8 cellular contexts compared by ENCODE assay signal in the genomic region with DNA sequence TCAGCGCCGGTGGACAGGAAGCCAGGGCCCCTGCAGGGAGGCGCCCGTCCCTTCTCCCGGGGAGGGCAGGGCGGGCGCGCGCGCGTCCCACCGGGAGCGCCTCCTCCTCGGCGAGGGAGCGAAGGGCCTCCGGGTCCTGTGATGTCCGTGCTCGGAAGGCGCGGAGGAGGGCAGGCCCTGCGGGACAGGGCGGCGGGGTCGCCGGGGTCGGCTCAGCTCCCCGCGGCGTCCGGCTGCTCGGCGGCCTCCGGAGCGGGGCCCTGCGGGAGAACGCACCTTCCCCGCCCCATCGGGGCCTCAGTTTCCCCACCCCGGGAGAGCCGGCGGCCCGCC. TPM values are rescaled to one million over a fixed set of nuclear protein-coding genes. Genes with fewer than 3 reads are reported as not detected.
A peak's percentile ranks its signal among the peaks of the same experiment; 100 is the strongest.
DNase-seq lines count a peak whose midpoint lies in the region; ATAC-seq, FAIRE-seq and TF ChIP-seq lines count a peak whose summit lies in the region.

No MANE protein-coding gene starts in this region.

- no peak overlapping the region for H2BK12ac ChIP-seq in H1 (ENCODE audit: low read depth, low read length)

- intact Hi-C loops in A673 (cut with micrococcal nuclease; ENCODE audit: unreplicated experiment), result no loop called here

- no peak for TF ChIP-seq EP300 in H1 (IDR thresholded peaks at IDR 0.05; ENCODE audit: borderline replicate concordance in 1 of 2, low read depth in 2 of 2, low read length in 2 of 2)

- no peak overlapping the region for H2BK120ac ChIP-seq in H1 (replicated peaks; ENCODE audit: low read depth, low read length)

- no peaks in the 10 kb centered on the region for H3K27me3 ChIP-seq in A673 (replicated peaks; ENCODE audit: insufficient read depth, low read depth, low read length, poor library complexity)
- peaks cover 0 to 13% (median 2%) of the 10 kb centered on the region in 4 experiments; a peak in 4 of 7 replicates for H3K27me3 ChIP-seq in H1 (replicated peaks in 1 of 4; ENCODE audit: control insufficient read depth in 3 of 4, extremely low read depth in 1 of 4, insufficient read depth in 3 of 4, low read length in 3 of 4)
- no peaks in the 10 kb centered on the region for H3K27me3 ChIP-seq in mucosa of rectum (ENCODE audit: control insufficient read depth in 2 of 2, insufficient read depth in 2 of 2, low read length in 2 of 2)

- peak overlapping the region; percentile 90; the same call in 1 of the 2 replicates for H4K8ac ChIP-seq in H1 (ENCODE audit: extremely low read depth, insufficient read depth, low read length)

- no peak for TF ChIP-seq POLR2A in H1 (IDR thresholded peaks at IDR 0.05; ENCODE audit: control extremely low read depth in 1 of 2, low read depth in 2 of 2, low read length in 2 of 2)

- POLR2A ChIA-PET in A673 (lab: Charles Lee; ENCODE audit: low non-redundant PET), result no interaction called here
- POLR2A ChIA-PET in H1 (lab: Charles Lee; ENCODE audit: partially characterized antibody), result interaction anchor here (0.6 to 2.1 kb wide), 9 partner anchors 10 to 143 kb away, joined by 3 to 11 read pairs (median 4); a partner anchor contains a TSS

- H3K56ac ChIP-seq in H1 (replicated peaks; ENCODE audit: insufficient read length, low read depth, low read length), result no peak overlapping the region

- peaks cover 0 to 1% of the 10 kb centered on the region in 2 experiments for H4K20me1 ChIP-seq in H1 (replicated peaks in 1 of 2; ENCODE audit: control insufficient read depth in 1 of 2, insufficient read depth in 2 of 2, low read length in 2 of 2)

- H3K4ac ChIP-seq in H1 (replicated peaks; ENCODE audit: insufficient read length, low read depth, low read length), result no peak overlapping the region

- no peak overlapping the region for H2BK15ac ChIP-seq in H1 (ENCODE audit: low read length)

- H3K79me2 ChIP-seq in H1 (ENCODE audit: control insufficient read depth in 1 of 2, insufficient read depth in 2 of 2, low read length in 2 of 2), result peaks cover 0 to 5% of the 10 kb centered on the region in 2 experiments; a peak in 1 of 4 replicates

- no peak overlapping the region; the same call in 1 of the 2 replicates for H3K18ac ChIP-seq in H1 (ENCODE audit: extremely low read depth, low read length)

- H3K4me1 ChIP-seq in A673 (ENCODE audit: insufficient read depth, low read length, poor library complexity, severe bottlenecking) (no peaks in the 10 kb centered on the region), H1 (replicated peaks in 1 of 4; ENCODE audit: control insufficient read depth in 3 of 4, insufficient read depth in 4 of 4, low read length in 3 of 4) (peaks cover 0 to 2% (median 0%) of the 10 kb centered on the region in 4 experiments; a peak in 1 of 7 replicates), mucosa of rectum (ENCODE audit: control insufficient read depth in 2 of 2, insufficient read depth in 2 of 2, low read length in 2 of 2) (peaks cover 12 to 18% of the 10 kb centered on the region in 2 donors)

- H3K27ac ChIP-seq in A673 (ENCODE audit: low read depth, low read length, poor library complexity, severe bottlenecking), result peak overlapping the region; percentile 72
- no peak overlapping the region for H3K27ac ChIP-seq in H1 (ENCODE audit: low read depth, low read length)
- H3K27ac ChIP-seq in mucosa of rectum (ENCODE audit: low read depth in 2 of 2, low read length in 2 of 2), result peak overlapping the region; percentile 68 to 77

- H3K9ac ChIP-seq in H1 (replicated peaks in 1 of 4; ENCODE audit: extremely low read depth in 1 of 4, low read depth in 3 of 4, low read length in 3 of 4), result peak overlapping the region; percentile 25 to 59 (median 40); a peak in 4 of 7 replicates
- peak overlapping the region; percentile 82 to 86 for H3K9ac ChIP-seq in mucosa of rectum (ENCODE audit: low read depth in 1 of 2, low read length in 2 of 2)

- 0% methylated on average over 4 of the region's 43 CpGs; no CpG with 5 or more reads in 1 of the 2 experiments for WGBS in H1 (ENCODE audit: extremely low coverage in 1 of 2, insufficient coverage in 1 of 2, insufficient read length in 1 of 2, insufficient replicate concordance in 2 of 2, low coverage in 1 of 2, low lambda C conversion rate in 2 of 2, missing lambda C conversion rate in 1 of 2), 2 experiments

- H3K23me2 ChIP-seq in H1 (ENCODE audit: low read depth, low read length), result peaks cover 9% of the 10 kb centered on the region; the same call in 1 of the 2 replicates

- peak overlapping the region; percentile 73 for H4K5ac ChIP-seq in H1 (ENCODE audit: insufficient read length, low read depth, low read length)

- no peak for TF ChIP-seq RAD21 in H1 (IDR thresholded peaks at IDR 0.05 in 1 of 2, conservative IDR thresholded peaks at IDR 0.05 in 1 of 2; ENCODE audit: low read depth in 2 of 2, low read length in 2 of 2)

- no peaks in the 10 kb centered on the region for H3K79me1 ChIP-seq in H1 (ENCODE audit: low read depth, low read length)

- H2BK20ac ChIP-seq in H1 (ENCODE audit: low read length), result no peak overlapping the region

- DNase-seq in A673 (ENCODE audit: low spot score), result peak; percentile 42
- DNase-seq in SK-MEL-5 (ENCODE audit: low read depth, low spot score), result peak; percentile 34
- peak in 1 of 2 experiments; percentile 75 for DNase-seq in H1 (ENCODE audit: low read depth in 1 of 2, low spot score in 2 of 2)
- no peak for DNase-seq in SKM-1 treated with dmso at 0.1 percent for 144 hours (lab: John Stamatoyannopoulos, UW; ENCODE audit: unreplicated experiment)
- DNase-seq in DMS153 (lab: John Stamatoyannopoulos, UW), result no peak

- H2BK5ac ChIP-seq in H1 (ENCODE audit: low read depth, low read length), result no peak overlapping the region

- in situ Hi-C loops in SK-MEL-5 (cut with HindIII; ENCODE audit: low pct_unique_long_range_greater_than_20kb, low sequenced_read_pairs), result no loop called here

- no peak overlapping the region for H4K91ac ChIP-seq in H1 (replicated peaks; ENCODE audit: insufficient read length, low read length)

- H2AK5ac ChIP-seq in H1 (ENCODE audit: low read depth, low read length), result no peak overlapping the region

- CTCF ChIA-PET in A673 (lab: Charles Lee), result interaction anchor here (0.6 to 1.1 kb wide), 20 partner anchors 9 to 1290 kb away, joined by 3 to 15 read pairs (median 5); a partner anchor contains a TSS
- CTCF ChIA-PET in H1 (lab: Charles Lee; ENCODE audit: partially characterized antibody), result interaction anchor here (0.6 to 2.4 kb wide), 16 partner anchors 10 to 145 kb away, joined by 3 to 8 read pairs (median 3); a partner anchor contains a TSS

- no peak for FAIRE-seq in H1 (lab: Jason Lieb, UNC)

- no peak for TF ChIP-seq CTCF in A673 (conservative IDR thresholded peaks at IDR 0.05; ENCODE audit: low read depth, low read length)
- no peak for TF ChIP-seq CTCF in H1 (IDR thresholded peaks at IDR 0.05; ENCODE audit: control extremely low read depth in 1 of 3, insufficient read depth in 1 of 3, low read depth in 1 of 3, low read length in 3 of 3)

- H3K4me2 ChIP-seq in H1 (ENCODE audit: insufficient read depth in 1 of 2, low read depth in 2 of 2, low read length in 2 of 2), result peak overlapping the region; percentile 92 to 98

- BruUV-seq in A673 (replicated peaks; lab: Mats Ljungman, UMichigan), result no TSS peak

- H3K36me3 ChIP-seq in A673 (ENCODE audit: insufficient read depth, low read length, poor library complexity, severe bottlenecking), result no peaks in the 10 kb centered on the region
- H3K36me3 ChIP-seq in H1 (ENCODE audit: control insufficient read depth in 2 of 4, insufficient read depth in 4 of 4, low read length in 3 of 4), result no peaks in the 10 kb centered on the region
- peaks cover 0 to 3% of the 10 kb centered on the region in 2 donors for H3K36me3 ChIP-seq in mucosa of rectum (ENCODE audit: control insufficient read depth in 2 of 2, insufficient read depth in 2 of 2, low read length in 2 of 2)

- no peak overlapping the region for H3K23ac ChIP-seq in H1 (ENCODE audit: insufficient read length)

- H2AFZ ChIP-seq in H1 (ENCODE audit: low read length), result peak overlapping the region; percentile 81; the same call in 1 of the 2 replicates

- H3K4me3 ChIP-seq in A673 (ENCODE audit: low read depth, low read length, poor library complexity, severe bottlenecking) (peak overlapping the region; percentile 97), H1 (ENCODE audit: extremely low read depth in 1 of 4, insufficient read depth in 2 of 4, low read depth in 3 of 4, low read length in 4 of 4) (peak overlapping the region; percentile 70 to 84 (median 80)), mucosa of rectum (ENCODE audit: low read length in 2 of 2) (peak overlapping the region; percentile 79 to 88)

- no peak overlapping the region for H3K14ac ChIP-seq in H1 (ENCODE audit: insufficient read length)

- H3K9me3 ChIP-seq in A673 (ENCODE audit: low read depth, low read length, poor library complexity, severe bottlenecking) (no peaks in the 10 kb centered on the region), H1 (ENCODE audit: insufficient read depth in 2 of 2, low read depth in 1 of 2, low read length in 1 of 2) (no peaks in the 10 kb centered on the region), mucosa of rectum (ENCODE audit: control insufficient read depth in 2 of 2, low read length in 2 of 2) (no peaks in the 10 kb centered on the region)

- ATAC-seq in GM18502 (IDR thresholded peaks at IDR 0.05; ENCODE audit: poor library complexity, unreplicated experiment) (peak; percentile 34), HG03060 (IDR thresholded peaks at IDR 0.05; ENCODE audit: low read depth, unreplicated experiment) (peak; percentile 26)

RNA-seq across cellular contexts. Expression of a gene that starts 0.3 kb away (rescaled TPM):
- total RNA-seq in A673 (2021), result 6.3 and 9.4 TPM in 2 replicates
- 1.4 and 1.7 TPM in 2 replicates for total RNA-seq in SK-MEL-5 (2014; rRNA removed; shearing (Covaris generic))
- polyA plus RNA-seq in SK-MEL-5 (2015; cell fraction: cytosol; rRNA removed), result 1.8 and 2.2 TPM in 2 replicates
- polyA plus RNA-seq in SK-MEL-5 (2015; cell fraction: nucleus; rRNA removed), result 13.2 and 18.3 TPM in 2 replicates
- total RNA-seq in H1 (2021; fragmentation: NEBNext Ultra II Directional; extraction: Animal tissue kit (Norgen Biotek cat#: 25700)), result 7.0 and 7.2 TPM in 2 replicates
- polyA plus RNA-seq in H1 (2011; rRNA removed), result 9.4 and 12.7 TPM in 2 replicates
- polyA plus RNA-seq in H1 (2011; cell fraction: cytosol; rRNA removed), result 11.1 TPM
- 40.6 TPM for polyA plus RNA-seq in H1 (2011; cell fraction: nucleus; rRNA removed)
- 4.4 to 11.7 TPM (median 10.6 TPM) in 4 replicates for polyA plus RNA-seq in H1 (2012, experiment 1 of 2)
- 6.7 TPM for polyA plus RNA-seq in H1 (2012, experiment 2 of 2)
- 5.3 TPM for polyA plus RNA-seq in H1 (2013, experiment 1 of 2)
- 4.9 TPM for polyA plus RNA-seq in H1 (2013, experiment 2 of 2)
- 2.7 and 6.9 TPM in 2 replicates for polyA minus RNA-seq in H1 (2011; rRNA and poly(A)+ RNA removed)
- 6.4 TPM for polyA minus RNA-seq in H1 (2011; cell fraction: cytosol; rRNA and poly(A)+ RNA removed)
- 11.7 TPM for polyA minus RNA-seq in H1 (2011; cell fraction: nucleus; rRNA and poly(A)+ RNA removed)

RNA-seq across cellular contexts. Expression of a gene that starts 0.6 kb away (rescaled TPM):
- 0.28 and 0.79 TPM in 2 replicates for total RNA-seq in A673 (2021)
- total RNA-seq in SK-MEL-5 (2014; rRNA removed; shearing (Covaris generic)), result 0.55 and 0.75 TPM in 2 replicates
- 0.15 and 0.94 TPM in 2 replicates for polyA plus RNA-seq in SK-MEL-5 (2015; cell fraction: cytosol; rRNA removed)
- polyA plus RNA-seq in SK-MEL-5 (2015; cell fraction: nucleus; rRNA removed), result 9.0 and 23.1 TPM in 2 replicates
- 0.34 and 0.55 TPM in 2 replicates for total RNA-seq in H1 (2021; fragmentation: NEBNext Ultra II Directional; extraction: Animal tissue kit (Norgen Biotek cat#: 25700))
- polyA plus RNA-seq in H1 (2011; rRNA removed), result 0.91 and 1.5 TPM in 2 replicates
- 1.3 TPM for polyA plus RNA-seq in H1 (2011; cell fraction: cytosol; rRNA removed)
- polyA plus RNA-seq in H1 (2011; cell fraction: nucleus; rRNA removed), result 4.7 TPM
- polyA plus RNA-seq in H1 (2012, experiment 1 of 2), result 0.41 to 1.2 TPM (median 0.88 TPM) in 4 replicates
- 0.25 TPM for polyA plus RNA-seq in H1 (2012, experiment 2 of 2)
- 0.53 TPM for polyA plus RNA-seq in H1 (2013, experiment 1 of 2)
- 0.44 TPM for polyA plus RNA-seq in H1 (2013, experiment 2 of 2)
- polyA minus RNA-seq in H1 (2011; rRNA and poly(A)+ RNA removed), result not detected in 2 replicates
- polyA minus RNA-seq in H1 (2011; cell fraction: cytosol; rRNA and poly(A)+ RNA removed), result 0.81 TPM
- 1.5 TPM for polyA minus RNA-seq in H1 (2011; cell fraction: nucleus; rRNA and poly(A)+ RNA removed)

RNA-seq across cellular contexts. Expression of a gene that starts 18.5 kb away (rescaled TPM):
- not detected in 2 replicates for total RNA-seq in A673 (2021)
- total RNA-seq in SK-MEL-5 (2014; rRNA removed; shearing (Covaris generic)), result not detected in 2 replicates
- not detected in 2 replicates for polyA plus RNA-seq in SK-MEL-5 (2015; cell fraction: cytosol; rRNA removed)
- 1.1 and 1.4 TPM in 2 replicates for polyA plus RNA-seq in SK-MEL-5 (2015; cell fraction: nucleus; rRNA removed)
- total RNA-seq in H1 (2021; fragmentation: NEBNext Ultra II Directional; extraction: Animal tissue kit (Norgen Biotek cat#: 25700)), result 0.33 and 0.48 TPM in 2 replicates
- polyA plus RNA-seq in H1 (2011; rRNA removed), result 0.51 and 1.1 TPM in 2 replicates
- 0.69 TPM for polyA plus RNA-seq in H1 (2011; cell fraction: cytosol; rRNA removed)
- 6.1 TPM for polyA plus RNA-seq in H1 (2011; cell fraction: nucleus; rRNA removed)
- polyA plus RNA-seq in H1 (2012, experiment 1 of 2), result 0.39 to 1.0 TPM (median 0.86 TPM) in 4 replicates
- polyA plus RNA-seq in H1 (2012, experiment 2 of 2), result 0.30 TPM
- polyA plus RNA-seq in H1 (2013, experiment 1 of 2), result 0.45 TPM
- polyA plus RNA-seq in H1 (2013, experiment 2 of 2), result 0.40 TPM
- polyA minus RNA-seq in H1 (2011; rRNA and poly(A)+ RNA removed), result 0.12 TPM in 1 of 2 replicates, not detected in the other
- polyA minus RNA-seq in H1 (2011; cell fraction: cytosol; rRNA and poly(A)+ RNA removed), result not detected
- polyA minus RNA-seq in H1 (2011; cell fraction: nucleus; rRNA and poly(A)+ RNA removed), result 0.40 TPM

RNA-seq across cellular contexts. Expression of a gene that starts 36.5 kb away (rescaled TPM):
- 52.7 and 54.9 TPM in 2 replicates for total RNA-seq in A673 (2021)
- total RNA-seq in SK-MEL-5 (2014; rRNA removed; shearing (Covaris generic)), result 22.4 and 25.5 TPM in 2 replicates
- 84.1 and 95.3 TPM in 2 replicates for polyA plus RNA-seq in SK-MEL-5 (2015; cell fraction: cytosol; rRNA removed)
- polyA plus RNA-seq in SK-MEL-5 (2015; cell fraction: nucleus; rRNA removed), result 204 and 302 TPM in 2 replicates
- 55.5 and 56.7 TPM in 2 replicates for total RNA-seq in H1 (2021; fragmentation: NEBNext Ultra II Directional; extraction: Animal tissue kit (Norgen Biotek cat#: 25700))
- polyA plus RNA-seq in H1 (2011; rRNA removed), result 65.1 and 90.8 TPM in 2 replicates
- 65.8 TPM for polyA plus RNA-seq in H1 (2011; cell fraction: cytosol; rRNA removed)
- 223 TPM for polyA plus RNA-seq in H1 (2011; cell fraction: nucleus; rRNA removed)
- 31.7 to 60.6 TPM (median 47.9 TPM) in 4 replicates for polyA plus RNA-seq in H1 (2012, experiment 1 of 2)
- polyA plus RNA-seq in H1 (2012, experiment 2 of 2), result 42.0 TPM
- polyA plus RNA-seq in H1 (2013, experiment 1 of 2), result 39.5 TPM
- polyA plus RNA-seq in H1 (2013, experiment 2 of 2), result 37.5 TPM
- polyA minus RNA-seq in H1 (2011; rRNA and poly(A)+ RNA removed), result 23.1 and 28.8 TPM in 2 replicates
- polyA minus RNA-seq in H1 (2011; cell fraction: cytosol; rRNA and poly(A)+ RNA removed), result 32.0 TPM
- 41.2 TPM for polyA minus RNA-seq in H1 (2011; cell fraction: nucleus; rRNA and poly(A)+ RNA removed)

Comparison
In these comparisons a context has a peak if more than half of its experiments do, and no peak if none do; other contexts are left out.
1. DNase-seq: peak in A673 (single experiment) and SK-MEL-5 (single experiment); none in SKM-1 treated with dmso at 0.1 percent for 144 hours (single experiment) and DMS153 (single experiment).
2. Peak in every context shown above with its lines, with median percentiles within 50 percentile points of each other: H3K4me3 ChIP-seq.